In genomic region chr19:11261431-11261901, GRCh38 we compare ENCODE assay signal across 10 cellular contexts. TPM values are rescaled to one million over a fixed set of nuclear protein-coding genes. Genes with fewer than 3 reads are reported as not detected.
A peak's percentile ranks its signal among the peaks of the same experiment; 100 is the strongest.
DNase-seq lines count a peak whose midpoint lies in the region; ATAC-seq, FAIRE-seq and TF ChIP-seq lines count a peak whose summit lies in the region.
"Had no signal": no experiment of that assay in that cellular context is flagged by ENCODE, and none has a peak within 500 bp of the region (broad histone marks: within the 10 kb centered on the region; RNA-seq: fewer than 3 reads in every experiment).

No MANE protein-coding gene starts in this region.

- no peaks in the 10 kb centered on the region for H3K36me3 ChIP-seq in hepatocyte (replicated peaks; ENCODE audit: insufficient read depth, low read depth)

- no peak for TF ChIP-seq POLR2A in GM12892 (IDR thresholded peaks at IDR 0.05; ENCODE audit: low read depth, low read length)

- H3K9me2 ChIP-seq in hepatocyte (replicated peaks; ENCODE audit: insufficient read depth), result no peaks in the 10 kb centered on the region

- H3K4me1 ChIP-seq in hepatocyte (ENCODE audit: insufficient read depth), result peaks cover 27% of the 10 kb centered on the region

- peak; percentile 9 for DNase-seq in GM12892 (ENCODE audit: insufficient read length)
- no peak for DNase-seq in hepatocyte (ENCODE audit: low spot score)
- no peak for DNase-seq in skeletal muscle cell (ENCODE audit: low read depth)
- no peak for DNase-seq in A172 (ENCODE audit: low spot score)
- DNase-seq in HT-29 (ENCODE audit: low spot score), result no peak
- no peak for DNase-seq in T-helper 2 cell treated with Interferon-gamma antibody and Interleukin-4, amounts not matched to agents 5 μg/mL and 100 μg/mL, for 36 hours (ENCODE audit: low spot score)
- DNase-seq: activated CD4-positive, CD25-positive, alpha-beta regulatory T cell; HCEC 1CT had no signal

- H3K27ac Mint-ChIP-seq in activated T-helper 17 cell treated with anti-CD3 and anti-CD28 coated beads, Interleukin-2, amount 50 U/mL, for 72 hours, result no peak overlapping the region
- no peak overlapping the region for H3K27ac Mint-ChIP-seq in T-helper 2 cell treated with Interferon-gamma antibody and Interleukin-4, amounts not matched to agents 5 μg/mL and 100 μg/mL, for 36 hours

- H3K36me3 Mint-ChIP-seq in activated T-helper 17 cell treated with anti-CD3 and anti-CD28 coated beads, Interleukin-2, amount 50 U/mL, for 72 hours (ENCODE audit: low read depth), result no peaks in the 10 kb centered on the region
- H3K36me3 Mint-ChIP-seq in T-helper 2 cell treated with Interferon-gamma antibody and Interleukin-4, amounts not matched to agents 5 μg/mL and 100 μg/mL, for 36 hours (ENCODE audit: low read depth), result no peaks in the 10 kb centered on the region

- H3K9me3 ChIP-seq in hepatocyte (ENCODE audit: low read depth), result no peaks in the 10 kb centered on the region

- FAIRE-seq in GM12892 (lab: Jason Lieb, UNC), result no peak

- H3K27me3 ChIP-seq in hepatocyte, result no peaks in the 10 kb centered on the region

- H3K4me2 ChIP-seq in hepatocyte, result peak overlapping the region; percentile 100

- TF ChIP-seq CTCF in hepatocyte (IDR thresholded peaks at IDR 0.05; ENCODE audit: poor library complexity), result no peak

- H3K4me3 Mint-ChIP-seq in activated T-helper 17 cell treated with anti-CD3 and anti-CD28 coated beads, Interleukin-2, amount 50 U/mL, for 72 hours, result peak overlapping the region; percentile 44
- H3K4me3 Mint-ChIP-seq in T-helper 2 cell treated with Interferon-gamma antibody and Interleukin-4, amounts not matched to agents 5 μg/mL and 100 μg/mL, for 36 hours, result no peak overlapping the region

- peak overlapping the region; percentile 100 for H3K4me3 ChIP-seq in hepatocyte
- peak overlapping the region; percentile 74 for H3K4me3 ChIP-seq in skeletal muscle cell (ENCODE audit: low read depth, low read length)

- peaks cover 9% of the 10 kb centered on the region for H3K79me2 ChIP-seq in hepatocyte

- peak overlapping the region; percentile 99 for H2AFZ ChIP-seq in hepatocyte

- H3K27me3 Mint-ChIP-seq in activated T-helper 17 cell treated with anti-CD3 and anti-CD28 coated beads, Interleukin-2, amount 50 U/mL, for 72 hours, result peaks cover 31% of the 10 kb centered on the region
- peaks cover 53% of the 10 kb centered on the region for H3K27me3 Mint-ChIP-seq in T-helper 2 cell treated with Interferon-gamma antibody and Interleukin-4, amounts not matched to agents 5 μg/mL and 100 μg/mL, for 36 hours (ENCODE audit: low read depth)

- no peaks in the 10 kb centered on the region for H3K4me1 Mint-ChIP-seq in activated T-helper 17 cell treated with anti-CD3 and anti-CD28 coated beads, Interleukin-2, amount 50 U/mL, for 72 hours
- no peaks in the 10 kb centered on the region for H3K4me1 Mint-ChIP-seq in T-helper 2 cell treated with Interferon-gamma antibody and Interleukin-4, amounts not matched to agents 5 μg/mL and 100 μg/mL, for 36 hours (ENCODE audit: low read depth)

- 49% methylated on average over 7 of the region's 16 CpGs for WGBS in hepatocyte (ENCODE audit: low lambda C conversion rate, missing lambda C conversion rate)

- no peak for ATAC-seq in activated T-helper 17 cell treated with anti-CD3 and anti-CD28 coated beads, Interleukin-2, amount 50 U/mL, for 72 hours (replicated peaks)
- ATAC-seq in GM21825 (IDR thresholded peaks at IDR 0.05; ENCODE audit: unreplicated experiment), result no peak

- no peaks in the 10 kb centered on the region for H3K9me3 Mint-ChIP-seq in activated T-helper 17 cell treated with anti-CD3 and anti-CD28 coated beads, Interleukin-2, amount 50 U/mL, for 72 hours
- no peaks in the 10 kb centered on the region for H3K9me3 Mint-ChIP-seq in T-helper 2 cell treated with Interferon-gamma antibody and Interleukin-4, amounts not matched to agents 5 μg/mL and 100 μg/mL, for 36 hours

- no peaks in the 10 kb centered on the region for H4K20me1 ChIP-seq in hepatocyte (ENCODE audit: insufficient read depth, poor library complexity, severe bottlenecking)

- H3K27ac ChIP-seq in hepatocyte, result peak overlapping the region; percentile 92

RNA-seq across cellular contexts. Expression of gene DOCK6, which starts 0.9 kb away (rescaled TPM):
- polyA plus RNA-seq in GM12892 (2012; ENCODE audit: missing spikeins), result 8.0 TPM
- total RNA-seq in activated T-helper 17 cell treated with anti-CD3 and anti-CD28 coated beads, Interleukin-2, amount 50 U/mL, for 72 hours, result 1 to 10 TPM; 4.5 to 6.4 TPM
- 12.6 and 17.4 TPM in 2 replicates for total RNA-seq in hepatocyte
- polyA plus RNA-seq in hepatocyte, result 36.8 and 43.7 TPM in 2 replicates
- total RNA-seq in A172 (2014; rRNA removed; shearing (Covaris generic)), result 3.8 and 4.4 TPM in 2 replicates
- total RNA-seq in HT-29 (2014; rRNA removed; shearing (Covaris generic)), result 12.7 and 19.4 TPM in 2 replicates

RNA-seq across cellular contexts. Expression of gene ANGPTL8, which starts 22.0 kb away (rescaled TPM):
- not detected for polyA plus RNA-seq in GM12892 (2012; ENCODE audit: missing spikeins)
- not detected for total RNA-seq in activated T-helper 17 cell treated with anti-CD3 and anti-CD28 coated beads, Interleukin-2, amount 50 U/mL, for 72 hours
- 24.9 and 25.5 TPM in 2 replicates for total RNA-seq in hepatocyte
- polyA plus RNA-seq in hepatocyte, result 14.4 and 20.8 TPM in 2 replicates
- total RNA-seq in A172 (2014; rRNA removed; shearing (Covaris generic)), result not detected in 2 replicates
- total RNA-seq in HT-29 (2014; rRNA removed; shearing (Covaris generic)), result not detected in 2 replicates

RNA-seq across cellular contexts. Expression of gene TSPAN16, which starts 34.5 kb away (rescaled TPM):
- not detected for polyA plus RNA-seq in GM12892 (2012; ENCODE audit: missing spikeins)
- not detected for total RNA-seq in activated T-helper 17 cell treated with anti-CD3 and anti-CD28 coated beads, Interleukin-2, amount 50 U/mL, for 72 hours
- total RNA-seq in hepatocyte, result not detected in 2 replicates
- polyA plus RNA-seq in hepatocyte, result not detected in 2 replicates
- total RNA-seq in A172 (2014; rRNA removed; shearing (Covaris generic)), result not detected in 2 replicates
- not detected in 2 replicates for total RNA-seq in HT-29 (2014; rRNA removed; shearing (Covaris generic))

Comparison
In these comparisons a context has a peak if more than half of its experiments do, and no peak if none do; other contexts are left out.
1. RNA of gene ANGPTL8, which starts 22.0 kb away (total RNA-seq): 24.9 to 25.5 TPM in hepatocyte; not detected in activated T-helper 17 cell treated with anti-CD3 and anti-CD28 coated beads, Interleukin-2, amount 50 U/mL, for 72 hours, not detected in A172 and not detected in HT-29; every median in the first group is over 10 times any median in the second.